ENCODE assay signal across 19 cellular contexts in genomic region chr10:76327441-76327840, GRCh38.
DNase-seq lines count a peak whose midpoint lies in the region; ATAC-seq and TF ChIP-seq lines count a peak whose summit lies in the region.
"Had no signal": no experiment of that assay in that cellular context is flagged by ENCODE, and none has a peak within 500 bp of the region (broad histone marks: within the 10 kb centered on the region; RNA-seq: fewer than 3 reads in every experiment).

No MANE protein-coding gene starts in this region.

- no peaks in the 10 kb centered on the region for H3K9me2 ChIP-seq in PC-3 (replicated peaks; ENCODE audit: low read length)

- H3K4me3 ChIP-seq in PC-3 (ENCODE audit: low read length) (no peak overlapping the region), epithelial cell of esophagus (ENCODE audit: low read length) (no peak overlapping the region), mesenchymal stem cell (ENCODE audit: insufficient read depth in 1 of 2, low read depth in 1 of 2, low read length in 2 of 2) (no peak overlapping the region), breast epithelium (no peak overlapping the region)
- H3K4me3 ChIP-seq: BLaER1, GM23338, HAP-1 had no signal

- WGBS in mesenchymal stem cell: 93% methylated on average over 2 of the region's 2 CpGs

- ATAC-seq in PC-3: peak; percentile 10
- ATAC-seq: CD8-positive, alpha-beta T cell; GM23338 had no signal

- H2BK5ac ChIP-seq in mesenchymal stem cell (ENCODE audit: low read depth, low read length, poor library complexity, severe bottlenecking): no peak overlapping the region

- no peak overlapping the region for H4K91ac ChIP-seq in mesenchymal stem cell (ENCODE audit: low read length)

- H2AK5ac ChIP-seq in mesenchymal stem cell (ENCODE audit: low read length, severe bottlenecking): no peak overlapping the region

- H2BK120ac ChIP-seq in mesenchymal stem cell (ENCODE audit: low read depth, low read length): no peak overlapping the region

- peaks cover 60% of the 10 kb centered on the region for H3K4me1 ChIP-seq in PC-3 (ENCODE audit: insufficient read depth, low read length)
- no peaks in the 10 kb centered on the region for H3K4me1 ChIP-seq in mesenchymal stem cell (ENCODE audit: control insufficient read depth, insufficient read depth, low read depth, low read length)
- no peaks in the 10 kb centered on the region for H3K4me1 ChIP-seq in breast epithelium
- H3K4me1 ChIP-seq: BLaER1, HAP-1 had no signal

- BruUV-seq in PC-3 (replicated peaks; lab: Mats Ljungman, UMichigan): no TSS peak

- H2BK15ac ChIP-seq in mesenchymal stem cell (ENCODE audit: low read depth, poor library complexity, severe bottlenecking): no peak overlapping the region

- POLR2A ChIA-PET in PC-3 (lab: Charles Lee; ENCODE audit: unreplicated experiment): interaction anchor here (0.5 kb wide), 1 partner anchor 554 kb away, joined by 3 read pairs; no protein-coding TSS in a partner anchor

- no peaks in the 10 kb centered on the region for H4K20me1 ChIP-seq in PC-3 (ENCODE audit: low read length)
- H4K20me1 ChIP-seq: BLaER1 had no signal

- TF ChIP-seq CTCF in PC-3 (conservative IDR thresholded peaks at IDR 0.05; ENCODE audit: low read depth, low read length) (no peak), epithelial cell of esophagus (IDR thresholded peaks at IDR 0.05; ENCODE audit: insufficient read depth, low read depth, low read length, missing control alignments) (no peak), breast epithelium (IDR thresholded peaks at IDR 0.05) (no peak)

- H3K18ac ChIP-seq in mesenchymal stem cell (ENCODE audit: low read depth in 1 of 2, low read length in 2 of 2): peak overlapping the region in 1 of 2 experiments; percentile 38

- H3F3A ChIP-seq in PC-3 (ENCODE audit: low read length, unreplicated experiment): peaks cover 7% of the 10 kb centered on the region

- H3K9me3 ChIP-seq in PC-3 (ENCODE audit: low read length) (no peaks in the 10 kb centered on the region), mesenchymal stem cell (ENCODE audit: control insufficient read depth, low read length) (no peaks in the 10 kb centered on the region), breast epithelium (no peaks in the 10 kb centered on the region)
- H3K9me3 ChIP-seq: BLaER1, HAP-1 had no signal

- H3K79me1 ChIP-seq in mesenchymal stem cell (replicated peaks; ENCODE audit: low read length, poor library complexity, severe bottlenecking): no peaks in the 10 kb centered on the region

- H3K23ac ChIP-seq in mesenchymal stem cell (ENCODE audit: low read length in 2 of 2): no peak overlapping the region

- H3K79me2 ChIP-seq in PC-3 (ENCODE audit: low read length): no peaks in the 10 kb centered on the region

- peak overlapping the region; percentile 21 to 66 for H3K4ac ChIP-seq in mesenchymal stem cell (ENCODE audit: low read depth in 1 of 2, low read length in 2 of 2)

- H2AFZ ChIP-seq in PC-3 (ENCODE audit: low read length) (no peak overlapping the region; the same call in 1 of the 2 replicates), mesenchymal stem cell (ENCODE audit: low read depth, low read length) (no peak overlapping the region)
- H2AFZ ChIP-seq: GM23338 had no signal

- H3K36me3 ChIP-seq in PC-3 (ENCODE audit: low read depth, low read length) (no peaks in the 10 kb centered on the region), mesenchymal stem cell (ENCODE audit: control insufficient read depth in 1 of 2, insufficient read depth in 2 of 2, low read depth in 1 of 2, low read length in 2 of 2) (no peaks in the 10 kb centered on the region), breast epithelium (no peaks in the 10 kb centered on the region)
- H3K36me3 ChIP-seq: BLaER1, HAP-1 had no signal

- peak; percentile 1 for DNase-seq in NCI-H82 (lab: John Stamatoyannopoulos, UW)
- DNase-seq in NCI-H82 treated with DMSO at 0.1 percent for 48 hours (lab: John Stamatoyannopoulos, UW; ENCODE audit: unreplicated experiment): no peak
- DNase-seq in PC-3: peak; percentile 95
- peak; percentile 44 for DNase-seq in epithelial cell of esophagus (ENCODE audit: low read depth)
- no peak for DNase-seq in mesenchymal stem cell
- DNase-seq in breast epithelium (ENCODE audit: low spot score in 2 of 2): no peak
- DNase-seq in activated CD4-positive, alpha-beta T cell treated with anti-CD3 and anti-CD28 coated beads, Interleukin-2, amount 50 U/mL, for 48 hours: no peak
- no peak for DNase-seq in T-helper 9 cell
- DNase-seq: CD4-positive, CD25-positive, alpha-beta regulatory T cell; CD8-positive, alpha-beta T cell; DMS 273 treated with DMSO at 0.1 percent for 48 hours; DMS79 treated with DMSO at 0.1 percent for 48 hours; GF-D8; HFFc6 had no signal

- H3K4me2 ChIP-seq in PC-3 (ENCODE audit: low read length) (peak overlapping the region; percentile 0), mesenchymal stem cell (ENCODE audit: low read length, poor library complexity, severe bottlenecking) (no peak overlapping the region)
- H3K4me2 ChIP-seq: BLaER1, GM23338 had no signal

- intact Hi-C loops in PC-3 (cut with micrococcal nuclease): no loop called here
- intact Hi-C loops in breast epithelium (cut with DNase I; ENCODE audit: low total_unique reads): no loop called here

- H3K27ac ChIP-seq in PC-3 (ENCODE audit: low read length): peak overlapping the region; percentile 13
- H3K27ac ChIP-seq in mesenchymal stem cell (ENCODE audit: low read length, poor library complexity, severe bottlenecking): no peak overlapping the region
- no peak overlapping the region for H3K27ac ChIP-seq in breast epithelium
- H3K27ac ChIP-seq: 22Rv1, BLaER1, C4-2B had no signal

- H2BK12ac ChIP-seq in mesenchymal stem cell (ENCODE audit: low read length in 2 of 2): no peak overlapping the region

- H4K8ac ChIP-seq in mesenchymal stem cell (ENCODE audit: low read length): no peak overlapping the region

- H3K9ac ChIP-seq in PC-3 (ENCODE audit: low read length): no peak overlapping the region
- no peak overlapping the region for H3K9ac ChIP-seq in mesenchymal stem cell (ENCODE audit: low read length)
- H3K9ac ChIP-seq: BLaER1 had no signal

- no peak for TF ChIP-seq POLR2A in breast epithelium (IDR thresholded peaks at IDR 0.05)

- H3K27me3 ChIP-seq in PC-3 (ENCODE audit: low read length) (no peaks in the 10 kb centered on the region), mesenchymal stem cell (ENCODE audit: control insufficient read depth in 1 of 2, insufficient read depth in 1 of 2, low read length in 2 of 2) (no peaks in the 10 kb centered on the region), breast epithelium (no peaks in the 10 kb centered on the region)
- H3K27me3 ChIP-seq: BLaER1 had no signal

- H3K14ac ChIP-seq in mesenchymal stem cell (ENCODE audit: low read length in 2 of 2): no peak overlapping the region

- CTCF ChIA-PET in PC-3 (lab: Charles Lee): no interaction called here

Comparison
In these comparisons a context has a peak if more than half of its experiments do, and no peak if none do; other contexts are left out.
1. DNase-seq: peak in NCI-H82 (single experiment), PC-3 (single experiment) and epithelial cell of esophagus (single experiment); none in NCI-H82 treated with DMSO at 0.1 percent for 48 hours (single experiment), mesenchymal stem cell (single experiment), breast epithelium (0 of 2), activated CD4-positive, alpha-beta T cell treated with anti-CD3 and anti-CD28 coated beads, Interleukin-2, amount 50 U/mL, for 48 hours (0 of 2) and T-helper 9 cell (single experiment).